ENCODE assay signal across 8 cellular contexts in the genomic region with DNA sequence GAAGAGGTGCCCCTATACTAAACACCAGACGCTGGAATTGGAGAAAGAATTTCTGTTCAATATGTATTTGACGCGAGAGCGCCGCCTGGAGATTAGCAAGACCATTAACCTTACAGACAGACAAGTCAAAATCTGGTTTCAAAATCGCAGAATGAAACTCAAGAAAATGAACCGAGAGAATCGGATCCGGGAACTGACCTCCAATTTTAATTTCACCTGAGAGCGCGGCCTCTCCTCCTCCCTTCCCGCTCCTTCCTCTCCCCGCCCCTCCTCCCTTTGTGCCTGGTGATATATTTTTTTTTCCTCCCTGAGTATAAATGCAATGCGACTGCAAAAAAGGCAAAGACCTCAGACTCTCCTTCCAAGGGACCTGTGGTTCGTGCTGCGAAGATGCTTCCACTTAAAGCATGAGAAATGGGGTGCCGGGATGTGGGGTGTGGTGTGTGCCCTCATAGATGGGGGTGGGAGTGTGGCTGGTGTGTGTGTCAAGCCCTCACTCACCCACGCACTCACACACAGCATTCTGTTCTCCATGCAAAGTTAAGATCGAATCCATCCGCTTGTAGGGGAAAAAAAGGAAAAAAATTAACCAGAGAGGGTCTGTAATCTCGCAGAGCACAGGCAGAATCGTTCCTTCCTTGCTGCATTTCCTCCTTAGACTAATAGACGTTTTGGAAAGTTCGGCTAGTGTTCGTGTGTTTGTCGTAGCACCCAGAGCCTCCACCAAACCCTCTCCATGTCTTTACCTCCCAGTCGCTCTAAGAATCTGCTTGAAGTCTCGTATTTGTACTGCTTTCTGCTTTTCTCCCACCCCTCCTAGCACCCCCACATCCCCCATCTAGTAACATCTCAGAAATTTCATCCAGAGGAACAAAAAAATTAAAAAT. TPM values are rescaled to one million over a fixed set of nuclear protein-coding genes. Genes with fewer than 3 reads are reported as not detected.
A peak's percentile ranks its signal among the peaks of the same experiment; 100 is the strongest.
DNase-seq lines count a peak whose midpoint lies in the region; ATAC-seq and TF ChIP-seq lines count a peak whose summit lies in the region.

No MANE protein-coding gene starts in this region.

- H3K27me3 ChIP-seq in naive thymus-derived CD4-positive, alpha-beta T cell (ENCODE audit: control insufficient read depth in 2 of 2, insufficient read depth in 2 of 2, low read length in 2 of 2): peaks cover 72 to 87% of the 10 kb centered on the region in 2 donors
- H3K27me3 ChIP-seq in SJCRH30 (peaks cover 23% of the 10 kb centered on the region), left lung (peaks cover 97 to 100% of the 10 kb centered on the region in 2 donors)

- POLR2A ChIA-PET in AG04449 (lab: Yijun Ruan, JAX): no interaction called here
- POLR2A ChIA-PET in naive thymus-derived CD4-positive, alpha-beta T cell (lab: Charles Lee): interaction anchor here (0.8 to 1.6 kb wide), 2 partner anchors 10 to 27 kb away, joined by 3 to 4 read pairs; a partner anchor contains a TSS

- peaks cover 34% of the 10 kb centered on the region for H3K4me1 Mint-ChIP-seq in brain
- H3K4me1 Mint-ChIP-seq in naive thymus-derived CD4-positive, alpha-beta T cell: peaks cover 32 to 56% (median 52%) of the 10 kb centered on the region in 7 donors

- H3K4me3 Mint-ChIP-seq in brain: peak overlapping the region in 3 of 5 experiments; percentile 75 to 90 (median 84)
- peak overlapping the region; percentile 22 to 75 (median 59) for H3K4me3 Mint-ChIP-seq in naive thymus-derived CD4-positive, alpha-beta T cell

- no peak overlapping the region for H3K27ac ChIP-seq in naive thymus-derived CD4-positive, alpha-beta T cell (ENCODE audit: low read depth, low read length)
- H3K27ac ChIP-seq in SJCRH30 (no peak overlapping the region), left lung (no peak overlapping the region)

- H3K36me3 ChIP-seq in naive thymus-derived CD4-positive, alpha-beta T cell (ENCODE audit: control insufficient read depth in 2 of 3, insufficient read depth in 3 of 3, low read length in 3 of 3): no peaks in the 10 kb centered on the region
- H3K36me3 ChIP-seq in SJCRH30: no peaks in the 10 kb centered on the region
- no peaks in the 10 kb centered on the region for H3K36me3 ChIP-seq in left lung

- no peak for ATAC-seq in naive thymus-derived CD4-positive, alpha-beta T cell
- ATAC-seq in left lung (no peak), HG03354 (IDR thresholded peaks at IDR 0.05; ENCODE audit: poor library complexity, severe bottlenecking, unreplicated experiment) (no peak)

- intact Hi-C loops in naive thymus-derived CD4-positive, alpha-beta T cell (cut with micrococcal nuclease): loop anchor here in 1 of 2 donors (2.0 to 5.0 kb wide), 3 partner anchors 37 to 199 kb away; a partner anchor contains a TSS
- intact Hi-C loops in left lung (cut with DNase I): no loop called here

- no peaks in the 10 kb centered on the region for H3K9me3 ChIP-seq in naive thymus-derived CD4-positive, alpha-beta T cell (ENCODE audit: control insufficient read depth in 2 of 3, low read length in 3 of 3)
- H3K9me3 ChIP-seq in SJCRH30 (replicated peaks) (no peaks in the 10 kb centered on the region), left lung (no peaks in the 10 kb centered on the region)

- H3K4me1 ChIP-seq in naive thymus-derived CD4-positive, alpha-beta T cell (ENCODE audit: control insufficient read depth in 2 of 2, insufficient read depth in 2 of 2, low read length in 2 of 2): peaks cover 20 to 23% of the 10 kb centered on the region in 2 donors
- H3K4me1 ChIP-seq in SJCRH30 (no peaks in the 10 kb centered on the region), left lung (peaks cover 3 to 26% of the 10 kb centered on the region in 2 donors)

- TF ChIP-seq CTCF in AG04449 (IDR thresholded peaks at IDR 0.05; ENCODE audit: insufficient read depth, low read length, missing control alignments): peak; percentile 46
- peak; percentile 70 for TF ChIP-seq CTCF in GM12864 (IDR thresholded peaks at IDR 0.05; ENCODE audit: low read depth, low read length, missing control alignments)
- TF ChIP-seq CTCF in brain (conservative IDR thresholded peaks at IDR 0.05): peak; percentile 50 to 65
- TF ChIP-seq CTCF in left lung (IDR thresholded peaks at IDR 0.05): peak in 1 of 2 donors; percentile 19

- CTCF ChIA-PET in AG04449 (lab: Yijun Ruan, JAX): interaction anchor here (1.1 to 5.8 kb wide), 18 partner anchors 10 to 244 kb away, joined by 3 to 401 read pairs (median 30); a partner anchor contains a TSS
- CTCF ChIA-PET in naive thymus-derived CD4-positive, alpha-beta T cell (lab: Charles Lee): interaction anchor here (1.1 kb wide), 1 partner anchor 17 kb away, joined by 3 read pairs; no protein-coding TSS in a partner anchor

- peak overlapping the region; percentile 96 for H3K4me3 ChIP-seq in AG04449 (ENCODE audit: low read depth, low read length)
- no peak overlapping the region for H3K4me3 ChIP-seq in GM12864 (ENCODE audit: low read depth, low read length)
- H3K4me3 ChIP-seq in naive thymus-derived CD4-positive, alpha-beta T cell (ENCODE audit: low read length): no peak overlapping the region
- no peak overlapping the region for H3K4me3 ChIP-seq in SJCRH30
- H3K4me3 ChIP-seq in left lung: no peak overlapping the region

- peak overlapping the region in 3 of 5 experiments; percentile 14 to 94 (median 67) for H3K27ac Mint-ChIP-seq in brain
- peak overlapping the region in 1 of 9 donors; percentile 13 for H3K27ac Mint-ChIP-seq in naive thymus-derived CD4-positive, alpha-beta T cell

- peaks cover 100% of the 10 kb centered on the region for H3K27me3 Mint-ChIP-seq in brain
- H3K27me3 Mint-ChIP-seq in naive thymus-derived CD4-positive, alpha-beta T cell: peaks cover 88 to 97% (median 93%) of the 10 kb centered on the region in 5 donors

- H3K9me3 Mint-ChIP-seq in brain: peaks cover 0 to 14% (median 0%) of the 10 kb centered on the region in 5 experiments
- peaks cover 0 to 14% (median 0%) of the 10 kb centered on the region in 11 donors for H3K9me3 Mint-ChIP-seq in naive thymus-derived CD4-positive, alpha-beta T cell

- DNase-seq in AG04449 (ENCODE audit: low read depth, low spot score) (no peak), GM12864 (ENCODE audit: low read depth) (peak; percentile 33), NCI-H2227 (lab: John Stamatoyannopoulos, UW; ENCODE audit: unreplicated experiment) (peak; percentile 34), SJCRH30 (no peak), left lung (no peak)
- DNase-seq in naive thymus-derived CD4-positive, alpha-beta T cell: peak in 1 of 9 donors; percentile 40

- H3K36me3 Mint-ChIP-seq in brain: no peaks in the 10 kb centered on the region
- H3K36me3 Mint-ChIP-seq in naive thymus-derived CD4-positive, alpha-beta T cell: peaks cover 0 to 6% (median 0%) of the 10 kb centered on the region in 5 donors

RNA-seq across cellular contexts. Expression of a gene that starts 4.5 kb away (rescaled TPM):
- polyA plus RNA-seq in brain (ENCODE audit: insufficient read depth, low read depth, low replicate concordance): not detected
- not detected for total RNA-seq in naive thymus-derived CD4-positive, alpha-beta T cell
- polyA plus RNA-seq in naive thymus-derived CD4-positive, alpha-beta T cell: not detected
- total RNA-seq in SJCRH30 (2014; rRNA removed; shearing (Covaris generic)): 0.51 and 0.71 TPM in 2 replicates
- total RNA-seq in left lung: not detected

RNA-seq across cellular contexts. Expression of a gene that starts 10.5 kb away (rescaled TPM):
- polyA plus RNA-seq in brain (ENCODE audit: insufficient read depth, low read depth, low replicate concordance): not detected
- total RNA-seq in naive thymus-derived CD4-positive, alpha-beta T cell: not detected
- not detected for polyA plus RNA-seq in naive thymus-derived CD4-positive, alpha-beta T cell
- 5.6 and 7.1 TPM in 2 replicates for total RNA-seq in SJCRH30 (2014; rRNA removed; shearing (Covaris generic))
- under 1 TPM in 1 of 2 donors, not detected in 1; 0.32 TPM for total RNA-seq in left lung

RNA-seq across cellular contexts. Expression of a gene that starts 14.7 kb away (rescaled TPM):
- polyA plus RNA-seq in brain (ENCODE audit: insufficient read depth, low read depth, low replicate concordance): not detected
- not detected for total RNA-seq in naive thymus-derived CD4-positive, alpha-beta T cell
- not detected for polyA plus RNA-seq in naive thymus-derived CD4-positive, alpha-beta T cell
- total RNA-seq in SJCRH30 (2014; rRNA removed; shearing (Covaris generic)): 1.0 and 1.5 TPM in 2 replicates
- not detected for total RNA-seq in left lung

RNA-seq across cellular contexts. Expression of a gene that starts 16.5 kb away (rescaled TPM):
- polyA plus RNA-seq in brain (ENCODE audit: insufficient read depth, low read depth, low replicate concordance): not detected
- not detected for total RNA-seq in naive thymus-derived CD4-positive, alpha-beta T cell
- not detected for polyA plus RNA-seq in naive thymus-derived CD4-positive, alpha-beta T cell
- 1.1 and 1.2 TPM in 2 replicates for total RNA-seq in SJCRH30 (2014; rRNA removed; shearing (Covaris generic))
- not detected for total RNA-seq in left lung

RNA-seq across cellular contexts. Expression of a gene that starts 19.3 kb away (rescaled TPM):
- polyA plus RNA-seq in brain (ENCODE audit: insufficient read depth, low read depth, low replicate concordance): not detected
- not detected for total RNA-seq in naive thymus-derived CD4-positive, alpha-beta T cell
- polyA plus RNA-seq in naive thymus-derived CD4-positive, alpha-beta T cell: not detected
- 0.05 TPM in 1 of 2 replicates, not detected in the other for total RNA-seq in SJCRH30 (2014; rRNA removed; shearing (Covaris generic))
- under 1 TPM in 1 of 2 donors, not detected in 1; 0.12 TPM for total RNA-seq in left lung

Comparison
In these comparisons a context has a peak if more than half of its experiments do, and no peak if none do; other contexts are left out.
1. DNase-seq: peak in GM12864 (single experiment) and NCI-H2227 (single experiment); none in AG04449 (single experiment), SJCRH30 (0 of 2) and left lung (0 of 2).